8 cellular contexts compared by ENCODE assay signal in the genomic region with DNA sequence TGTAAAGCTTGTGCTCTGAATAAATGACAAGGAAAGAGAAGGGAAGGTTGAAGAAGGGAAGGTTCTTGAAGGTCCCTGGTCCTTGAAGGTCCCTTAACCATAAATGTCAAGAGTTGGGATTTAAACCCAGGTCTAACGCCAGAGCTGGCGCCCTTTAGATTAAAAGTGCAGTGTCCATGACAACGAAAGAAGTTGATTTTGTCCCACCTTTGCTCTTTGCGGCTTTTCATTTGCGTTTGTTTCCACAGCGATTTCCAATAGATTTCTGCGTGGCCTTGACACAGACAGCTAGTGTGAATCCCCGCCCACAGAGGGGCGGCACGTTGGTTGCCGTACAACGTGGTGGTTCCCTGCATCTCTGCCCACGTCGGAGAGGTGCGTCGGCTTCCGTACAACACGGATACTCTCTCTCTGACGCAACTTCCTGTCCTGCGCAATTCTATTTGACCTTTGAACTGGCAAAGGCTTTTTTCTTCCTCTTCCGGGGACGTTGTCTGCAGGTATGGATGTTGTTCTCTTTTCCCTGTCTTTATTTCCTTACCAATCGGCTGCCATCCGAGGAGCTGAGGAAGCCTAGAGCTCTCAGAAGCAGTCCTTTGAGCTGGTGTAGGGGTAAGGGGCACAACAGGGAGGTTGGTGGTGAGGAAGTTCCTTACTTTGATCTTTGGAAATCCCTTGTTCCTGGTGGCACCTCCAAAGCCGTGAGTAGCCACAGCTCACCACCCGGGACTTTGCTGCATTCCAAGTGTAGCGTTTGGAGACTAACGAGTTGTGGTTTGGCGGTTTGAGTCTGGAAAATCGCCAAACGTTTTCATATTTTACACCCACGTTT.
A peak's percentile ranks its signal among the peaks of the same experiment; 100 is the strongest.
DNase-seq lines count a peak whose midpoint lies in the region; ATAC-seq, FAIRE-seq and TF ChIP-seq lines count a peak whose summit lies in the region.

A gene (plus strand): TSS at position 476 of the 832 bp plus-strand sequence. CDS start 1,384 bp downstream, outside the sequence.

- FAIRE-seq in islet of Langerhans (lab: Jason Lieb, UNC) = peak; percentile 97

- TF ChIP-seq CTCF in AG09319 (IDR thresholded peaks at IDR 0.05; ENCODE audit: low read depth, low read length) = no peak

- ATAC-seq in GM19035 (IDR thresholded peaks at IDR 0.05; ENCODE audit: unreplicated experiment) = peak; percentile 100
- peak; percentile 100 for ATAC-seq in HG03354 (IDR thresholded peaks at IDR 0.05; ENCODE audit: poor library complexity, severe bottlenecking, unreplicated experiment)
- peak; percentile 95 to 97 for ATAC-seq in activated CD4-positive, CD25-positive, alpha-beta regulatory T cell treated with anti-CD3 and anti-CD28 coated beads, Interleukin-2, amount 50 U/mL, for 24 hours

- DNase-seq in AG09319 (ENCODE audit: extremely low read depth, low read depth) = peak; percentile 95
- peak; percentile 93 for DNase-seq in NCI-H446 treated with DMSO at 0.1 percent for 48 hours (lab: John Stamatoyannopoulos, UW)
- peak; percentile 99 for DNase-seq in cerebellar cortex (ENCODE audit: low spot score)
- DNase-seq in stimulated activated CD4-positive, alpha-beta T cell treated with anti-CD3 and anti-CD28 coated beads, Interleukin-12 subunit alpha, Interleukin-12 subunit beta, amount 100 ng/mL, for 4 hours = peak; percentile 93

Comparison
In these comparisons a context has a peak if more than half of its experiments do, and no peak if none do; other contexts are left out.
1. Peak in every context shown above with its lines: DNase-seq and ATAC-seq.